Comparison of ENCODE assay signal across 9 cellular contexts in genomic region chr5:140251527-140251973, GRCh38. TPM values are rescaled to one million over a fixed set of nuclear protein-coding genes. Genes with fewer than 3 reads are reported as not detected.
DNase-seq lines count a peak whose midpoint lies in the region; ATAC-seq and TF ChIP-seq lines count a peak whose summit lies in the region.
"Had no signal": no experiment of that assay in that cellular context is flagged by ENCODE, and none has a peak within 500 bp of the region (broad histone marks: within the 10 kb centered on the region; RNA-seq: fewer than 3 reads in every experiment).

No MANE protein-coding gene starts in this region.

- no peak overlapping the region for H3K4me3 Mint-ChIP-seq in central memory CD8-positive, alpha-beta T cell
- no peak overlapping the region for H3K4me3 Mint-ChIP-seq in progenitor cell of endocrine pancreas (ENCODE audit: low read depth)

- DNase-seq in T-helper 9 cell = peak; percentile 34
- DNase-seq in central memory CD8-positive, alpha-beta T cell (ENCODE audit: low spot score in 2 of 2) = peak in 1 of 2 donors; percentile 16
- peak; percentile 31 for DNase-seq in retinal pigment epithelial cell (ENCODE audit: low read depth)
- DNase-seq in progenitor cell of endocrine pancreas (ENCODE audit: low spot score, unreplicated experiment) = no peak
- no peak for DNase-seq in NCI-H1105 treated with DMSO at 0.1 percent for 48 hours (lab: John Stamatoyannopoulos, UW)
- DNase-seq in NCI-H524 (lab: John Stamatoyannopoulos, UW) = no peak

- no peaks in the 10 kb centered on the region for H3K36me3 Mint-ChIP-seq in central memory CD8-positive, alpha-beta T cell (ENCODE audit: insufficient read depth)
- H3K36me3 Mint-ChIP-seq in progenitor cell of endocrine pancreas (ENCODE audit: insufficient read depth) = peaks cover 8% of the 10 kb centered on the region

- H3K27ac Mint-ChIP-seq in central memory CD8-positive, alpha-beta T cell (ENCODE audit: low read depth) = no peak overlapping the region
- H3K27ac Mint-ChIP-seq in progenitor cell of endocrine pancreas = no peak overlapping the region

- no peak overlapping the region for H3K4me3 ChIP-seq in retinal pigment epithelial cell (ENCODE audit: low read length)
- H3K4me3 ChIP-seq: adrenal gland had no signal

- H3K9me3 Mint-ChIP-seq in central memory CD8-positive, alpha-beta T cell = no peaks in the 10 kb centered on the region
- H3K9me3 Mint-ChIP-seq in progenitor cell of endocrine pancreas (ENCODE audit: low read depth) = no peaks in the 10 kb centered on the region

- peaks cover 17% of the 10 kb centered on the region for H3K4me1 Mint-ChIP-seq in central memory CD8-positive, alpha-beta T cell
- H3K4me1 Mint-ChIP-seq in progenitor cell of endocrine pancreas (ENCODE audit: low read depth) = peaks cover 8% of the 10 kb centered on the region

- ATAC-seq in GM18870 (IDR thresholded peaks at IDR 0.05; ENCODE audit: unreplicated experiment) = peak; percentile 82
- ATAC-seq in HG03432 (IDR thresholded peaks at IDR 0.05; ENCODE audit: unreplicated experiment) = peak; percentile 87
- peak; percentile 75 for ATAC-seq in central memory CD8-positive, alpha-beta T cell (replicated peaks; ENCODE audit: extremely low read depth, poor library complexity, severe bottlenecking)

- no peaks in the 10 kb centered on the region for H3K27me3 Mint-ChIP-seq in central memory CD8-positive, alpha-beta T cell
- H3K27me3 Mint-ChIP-seq in progenitor cell of endocrine pancreas = no peaks in the 10 kb centered on the region

- TF ChIP-seq CTCF in retinal pigment epithelial cell (conservative IDR thresholded peaks at IDR 0.05; ENCODE audit: low read depth, low read length) = no peak
- TF ChIP-seq CTCF in progenitor cell of endocrine pancreas (IDR thresholded peaks at IDR 0.05; ENCODE audit: unreplicated experiment) = no peak

RNA-seq across cellular contexts. Expression of gene PFDN1, which starts 51.4 kb away (rescaled TPM):
- total RNA-seq in progenitor cell of endocrine pancreas = 63.4 and 65.1 TPM in 2 replicates

Comparison
In these comparisons a context has a peak if more than half of its experiments do, and no peak if none do; other contexts are left out.
1. DNase-seq: peak in T-helper 9 cell (single experiment) and retinal pigment epithelial cell (single experiment); none in progenitor cell of endocrine pancreas (single experiment), NCI-H1105 treated with DMSO at 0.1 percent for 48 hours (single experiment) and NCI-H524 (0 of 2).
2. Peak in every context shown above with its lines, with median percentiles within 50 percentile points of each other: ATAC-seq.